Comparison of ENCODE assay signal across 1 cellular context in the genomic region with DNA sequence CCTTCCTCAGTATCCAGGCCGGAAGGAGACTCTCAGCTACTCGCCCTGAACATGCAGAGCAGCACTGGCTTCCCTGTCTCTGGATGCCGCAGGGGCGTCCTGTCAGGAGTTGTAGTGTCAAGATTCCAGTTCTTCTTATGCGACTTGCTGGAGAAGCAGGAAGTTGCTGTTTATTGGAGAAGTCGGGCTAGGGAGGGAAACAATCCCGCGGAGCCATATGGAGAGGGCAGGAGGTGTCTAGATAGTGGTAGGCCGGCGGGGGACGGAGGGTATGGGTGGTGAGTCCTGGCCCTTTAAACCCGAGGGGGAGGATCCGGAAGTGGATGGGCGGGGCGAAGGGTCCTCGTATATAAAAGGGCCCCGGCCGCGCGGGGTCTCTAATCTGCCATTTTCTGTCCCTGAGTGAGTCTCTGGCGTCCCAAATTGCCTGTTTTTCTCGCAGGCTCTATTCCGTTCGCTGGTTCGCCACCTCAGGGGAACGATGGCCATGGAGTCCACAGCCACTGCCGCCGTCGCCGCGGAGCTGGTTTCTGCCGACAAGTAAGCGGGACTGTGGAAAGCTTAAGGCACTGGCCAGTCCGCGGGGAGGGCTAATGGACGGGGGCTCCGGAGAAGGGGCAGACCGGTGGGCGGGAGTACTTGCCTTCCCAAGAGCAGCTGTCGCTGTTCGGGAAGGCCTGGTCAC.
A peak's percentile ranks its signal among the peaks of the same experiment; 100 is the strongest.
TF ChIP-seq lines count a peak whose summit lies in the region.

A gene with protein sequence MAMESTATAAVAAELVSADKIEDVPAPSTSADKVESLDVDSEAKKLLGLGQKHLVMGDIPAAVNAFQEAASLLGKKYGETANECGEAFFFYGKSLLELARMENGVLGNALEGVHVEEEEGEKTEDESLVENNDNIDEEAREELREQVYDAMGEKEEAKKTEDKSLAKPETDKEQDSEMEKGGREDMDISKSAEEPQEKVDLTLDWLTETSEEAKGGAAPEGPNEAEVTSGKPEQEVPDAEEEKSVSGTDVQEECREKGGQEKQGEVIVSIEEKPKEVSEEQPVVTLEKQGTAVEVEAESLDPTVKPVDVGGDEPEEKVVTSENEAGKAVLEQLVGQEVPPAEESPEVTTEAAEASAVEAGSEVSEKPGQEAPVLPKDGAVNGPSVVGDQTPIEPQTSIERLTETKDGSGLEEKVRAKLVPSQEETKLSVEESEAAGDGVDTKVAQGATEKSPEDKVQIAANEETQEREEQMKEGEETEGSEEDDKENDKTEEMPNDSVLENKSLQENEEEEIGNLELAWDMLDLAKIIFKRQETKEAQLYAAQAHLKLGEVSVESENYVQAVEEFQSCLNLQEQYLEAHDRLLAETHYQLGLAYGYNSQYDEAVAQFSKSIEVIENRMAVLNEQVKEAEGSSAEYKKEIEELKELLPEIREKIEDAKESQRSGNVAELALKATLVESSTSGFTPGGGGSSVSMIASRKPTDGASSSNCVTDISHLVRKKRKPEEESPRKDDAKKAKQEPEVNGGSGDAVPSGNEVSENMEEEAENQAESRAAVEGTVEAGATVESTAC (plus strand): TSS at position 376 of the 685 bp plus-strand sequence. CDS start 106 bp downstream, at position 482.

TF ChIP-seq in GM12878, 131 proteins besides CTCF, POLR2A, EP300 and RAD21 (continued from another document):
- peak; percentile 80 for TF ChIP-seq SIN3A (IDR thresholded peaks at IDR 0.05; ENCODE audit: low read depth, low read length)
- peak; percentile 39; the same call in 1 of the 2 replicates for TF ChIP-seq MXI1 (IDR thresholded peaks at IDR 0.05; ENCODE audit: low read depth, low read length)
- TF ChIP-seq, protein P1, sequence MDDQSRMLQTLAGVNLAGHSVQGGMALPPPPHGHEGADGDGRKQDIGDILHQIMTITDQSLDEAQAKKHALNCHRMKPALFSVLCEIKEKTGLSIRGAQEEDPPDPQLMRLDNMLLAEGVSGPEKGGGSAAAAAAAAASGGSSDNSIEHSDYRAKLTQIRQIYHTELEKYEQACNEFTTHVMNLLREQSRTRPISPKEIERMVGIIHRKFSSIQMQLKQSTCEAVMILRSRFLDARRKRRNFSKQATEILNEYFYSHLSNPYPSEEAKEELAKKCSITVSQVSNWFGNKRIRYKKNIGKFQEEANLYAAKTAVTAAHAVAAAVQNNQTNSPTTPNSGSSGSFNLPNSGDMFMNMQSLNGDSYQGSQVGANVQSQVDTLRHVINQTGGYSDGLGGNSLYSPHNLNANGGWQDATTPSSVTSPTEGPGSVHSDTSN (IDR thresholded peaks at IDR 0.05; ENCODE audit: insufficient replicate concordance, low read depth, low read length) = no peak
- peak; percentile 62 for TF ChIP-seq LARP7 (IDR thresholded peaks at IDR 0.05)
- TF ChIP-seq RELA (IDR thresholded peaks at IDR 0.05; ENCODE audit: borderline replicate concordance, partially characterized antibody) = peak; percentile 15
- TF ChIP-seq HCFC1 (IDR thresholded peaks at IDR 0.05; ENCODE audit: low read length) = no peak
- TF ChIP-seq TARDBP (IDR thresholded peaks at IDR 0.05; ENCODE audit: borderline replicate concordance) = no peak
- TF ChIP-seq, protein P2, sequence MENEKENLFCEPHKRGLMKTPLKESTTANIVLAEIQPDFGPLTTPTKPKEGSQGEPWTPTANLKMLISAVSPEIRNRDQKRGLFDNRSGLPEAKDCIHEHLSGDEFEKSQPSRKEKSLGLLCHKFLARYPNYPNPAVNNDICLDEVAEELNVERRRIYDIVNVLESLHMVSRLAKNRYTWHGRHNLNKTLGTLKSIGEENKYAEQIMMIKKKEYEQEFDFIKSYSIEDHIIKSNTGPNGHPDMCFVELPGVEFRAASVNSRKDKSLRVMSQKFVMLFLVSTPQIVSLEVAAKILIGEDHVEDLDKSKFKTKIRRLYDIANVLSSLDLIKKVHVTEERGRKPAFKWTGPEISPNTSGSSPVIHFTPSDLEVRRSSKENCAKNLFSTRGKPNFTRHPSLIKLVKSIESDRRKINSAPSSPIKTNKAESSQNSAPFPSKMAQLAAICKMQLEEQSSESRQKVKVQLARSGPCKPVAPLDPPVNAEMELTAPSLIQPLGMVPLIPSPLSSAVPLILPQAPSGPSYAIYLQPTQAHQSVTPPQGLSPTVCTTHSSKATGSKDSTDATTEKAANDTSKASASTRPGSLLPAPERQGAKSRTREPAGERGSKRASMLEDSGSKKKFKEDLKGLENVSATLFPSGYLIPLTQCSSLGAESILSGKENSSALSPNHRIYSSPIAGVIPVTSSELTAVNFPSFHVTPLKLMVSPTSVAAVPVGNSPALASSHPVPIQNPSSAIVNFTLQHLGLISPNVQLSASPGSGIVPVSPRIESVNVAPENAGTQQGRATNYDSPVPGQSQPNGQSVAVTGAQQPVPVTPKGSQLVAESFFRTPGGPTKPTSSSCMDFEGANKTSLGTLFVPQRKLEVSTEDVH (IDR thresholded peaks at IDR 0.05; ENCODE audit: low read depth, partially characterized antibody) = no peak
- TF ChIP-seq STAT1 (conservative IDR thresholded peaks at IDR 0.05) = peak; percentile 38
- no peak for TF ChIP-seq NRF1 (conservative IDR thresholded peaks at IDR 0.05; ENCODE audit: low read depth, low read length)
- TF ChIP-seq MTA2 (IDR thresholded peaks at IDR 0.05; ENCODE audit: low read depth) = 0 out of 2 replicates have a peak, but pooled peaks have one; percentile 12
- TF ChIP-seq CBX5 (IDR thresholded peaks at IDR 0.05; ENCODE audit: low read depth) = no peak
- TF ChIP-seq KLF5 (IDR thresholded peaks at IDR 0.05; ENCODE audit: partially characterized antibody) = no peak
- TF ChIP-seq, protein P3, sequence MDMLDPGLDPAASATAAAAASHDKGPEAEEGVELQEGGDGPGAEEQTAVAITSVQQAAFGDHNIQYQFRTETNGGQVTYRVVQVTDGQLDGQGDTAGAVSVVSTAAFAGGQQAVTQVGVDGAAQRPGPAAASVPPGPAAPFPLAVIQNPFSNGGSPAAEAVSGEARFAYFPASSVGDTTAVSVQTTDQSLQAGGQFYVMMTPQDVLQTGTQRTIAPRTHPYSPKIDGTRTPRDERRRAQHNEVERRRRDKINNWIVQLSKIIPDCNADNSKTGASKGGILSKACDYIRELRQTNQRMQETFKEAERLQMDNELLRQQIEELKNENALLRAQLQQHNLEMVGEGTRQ (IDR thresholded peaks at IDR 0.05; ENCODE audit: borderline replicate concordance, low read depth, low read length) = no peak
- TF ChIP-seq, protein P4, sequence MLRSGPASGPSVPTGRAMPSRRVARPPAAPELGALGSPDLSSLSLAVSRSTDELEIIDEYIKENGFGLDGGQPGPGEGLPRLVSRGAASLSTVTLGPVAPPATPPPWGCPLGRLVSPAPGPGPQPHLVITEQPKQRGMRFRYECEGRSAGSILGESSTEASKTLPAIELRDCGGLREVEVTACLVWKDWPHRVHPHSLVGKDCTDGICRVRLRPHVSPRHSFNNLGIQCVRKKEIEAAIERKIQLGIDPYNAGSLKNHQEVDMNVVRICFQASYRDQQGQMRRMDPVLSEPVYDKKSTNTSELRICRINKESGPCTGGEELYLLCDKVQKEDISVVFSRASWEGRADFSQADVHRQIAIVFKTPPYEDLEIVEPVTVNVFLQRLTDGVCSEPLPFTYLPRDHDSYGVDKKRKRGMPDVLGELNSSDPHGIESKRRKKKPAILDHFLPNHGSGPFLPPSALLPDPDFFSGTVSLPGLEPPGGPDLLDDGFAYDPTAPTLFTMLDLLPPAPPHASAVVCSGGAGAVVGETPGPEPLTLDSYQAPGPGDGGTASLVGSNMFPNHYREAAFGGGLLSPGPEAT (IDR thresholded peaks at IDR 0.05; ENCODE audit: low read depth) = peak; percentile 89
- TF ChIP-seq NR2F1 (conservative IDR thresholded peaks at IDR 0.05) = 0 out of 2 replicates have a peak, but pooled peaks have one; percentile 36
- TF ChIP-seq RFX5 (IDR thresholded peaks at IDR 0.05; ENCODE audit: low read depth, low read length) = no peak
- TF ChIP-seq RCOR1 (conservative IDR thresholded peaks at IDR 0.05; ENCODE audit: low read depth, low read length) = 0 out of 2 replicates have a peak, but pooled peaks have one; percentile 16
- TF ChIP-seq, protein P5, sequence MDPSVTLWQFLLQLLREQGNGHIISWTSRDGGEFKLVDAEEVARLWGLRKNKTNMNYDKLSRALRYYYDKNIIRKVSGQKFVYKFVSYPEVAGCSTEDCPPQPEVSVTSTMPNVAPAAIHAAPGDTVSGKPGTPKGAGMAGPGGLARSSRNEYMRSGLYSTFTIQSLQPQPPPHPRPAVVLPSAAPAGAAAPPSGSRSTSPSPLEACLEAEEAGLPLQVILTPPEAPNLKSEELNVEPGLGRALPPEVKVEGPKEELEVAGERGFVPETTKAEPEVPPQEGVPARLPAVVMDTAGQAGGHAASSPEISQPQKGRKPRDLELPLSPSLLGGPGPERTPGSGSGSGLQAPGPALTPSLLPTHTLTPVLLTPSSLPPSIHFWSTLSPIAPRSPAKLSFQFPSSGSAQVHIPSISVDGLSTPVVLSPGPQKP (IDR thresholded peaks at IDR 0.05; ENCODE audit: low read depth, low read length) = peak; percentile 66
- TF ChIP-seq, protein P6, sequence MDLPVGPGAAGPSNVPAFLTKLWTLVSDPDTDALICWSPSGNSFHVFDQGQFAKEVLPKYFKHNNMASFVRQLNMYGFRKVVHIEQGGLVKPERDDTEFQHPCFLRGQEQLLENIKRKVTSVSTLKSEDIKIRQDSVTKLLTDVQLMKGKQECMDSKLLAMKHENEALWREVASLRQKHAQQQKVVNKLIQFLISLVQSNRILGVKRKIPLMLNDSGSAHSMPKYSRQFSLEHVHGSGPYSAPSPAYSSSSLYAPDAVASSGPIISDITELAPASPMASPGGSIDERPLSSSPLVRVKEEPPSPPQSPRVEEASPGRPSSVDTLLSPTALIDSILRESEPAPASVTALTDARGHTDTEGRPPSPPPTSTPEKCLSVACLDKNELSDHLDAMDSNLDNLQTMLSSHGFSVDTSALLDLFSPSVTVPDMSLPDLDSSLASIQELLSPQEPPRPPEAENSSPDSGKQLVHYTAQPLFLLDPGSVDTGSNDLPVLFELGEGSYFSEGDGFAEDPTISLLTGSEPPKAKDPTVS (IDR thresholded peaks at IDR 0.05; ENCODE audit: low read depth, low read length) = no peak
- TF ChIP-seq, protein P7, sequence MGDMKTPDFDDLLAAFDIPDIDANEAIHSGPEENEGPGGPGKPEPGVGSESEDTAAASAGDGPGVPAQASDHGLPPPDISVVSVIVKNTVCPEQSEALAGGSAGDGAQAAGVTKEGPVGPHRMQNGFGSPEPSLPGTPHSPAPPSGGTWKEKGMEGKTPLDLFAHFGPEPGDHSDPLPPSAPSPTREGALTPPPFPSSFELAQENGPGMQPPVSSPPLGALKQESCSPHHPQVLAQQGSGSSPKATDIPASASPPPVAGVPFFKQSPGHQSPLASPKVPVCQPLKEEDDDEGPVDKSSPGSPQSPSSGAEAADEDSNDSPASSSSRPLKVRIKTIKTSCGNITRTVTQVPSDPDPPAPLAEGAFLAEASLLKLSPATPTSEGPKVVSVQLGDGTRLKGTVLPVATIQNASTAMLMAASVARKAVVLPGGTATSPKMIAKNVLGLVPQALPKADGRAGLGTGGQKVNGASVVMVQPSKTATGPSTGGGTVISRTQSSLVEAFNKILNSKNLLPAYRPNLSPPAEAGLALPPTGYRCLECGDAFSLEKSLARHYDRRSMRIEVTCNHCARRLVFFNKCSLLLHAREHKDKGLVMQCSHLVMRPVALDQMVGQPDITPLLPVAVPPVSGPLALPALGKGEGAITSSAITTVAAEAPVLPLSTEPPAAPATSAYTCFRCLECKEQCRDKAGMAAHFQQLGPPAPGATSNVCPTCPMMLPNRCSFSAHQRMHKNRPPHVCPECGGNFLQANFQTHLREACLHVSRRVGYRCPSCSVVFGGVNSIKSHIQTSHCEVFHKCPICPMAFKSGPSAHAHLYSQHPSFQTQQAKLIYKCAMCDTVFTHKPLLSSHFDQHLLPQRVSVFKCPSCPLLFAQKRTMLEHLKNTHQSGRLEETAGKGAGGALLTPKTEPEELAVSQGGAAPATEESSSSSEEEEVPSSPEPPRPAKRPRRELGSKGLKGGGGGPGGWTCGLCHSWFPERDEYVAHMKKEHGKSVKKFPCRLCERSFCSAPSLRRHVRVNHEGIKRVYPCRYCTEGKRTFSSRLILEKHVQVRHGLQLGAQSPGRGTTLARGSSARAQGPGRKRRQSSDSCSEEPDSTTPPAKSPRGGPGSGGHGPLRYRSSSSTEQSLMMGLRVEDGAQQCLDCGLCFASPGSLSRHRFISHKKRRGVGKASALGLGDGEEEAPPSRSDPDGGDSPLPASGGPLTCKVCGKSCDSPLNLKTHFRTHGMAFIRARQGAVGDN (IDR thresholded peaks at IDR 0.05) = peak; percentile 78
- 0 out of 4 replicates have a peak, but pooled peaks of 1 of the 2 experiments have one; percentile 8 for TF ChIP-seq SRF (IDR thresholded peaks at IDR 0.05; ENCODE audit: low read depth in 2 of 2, low read length in 2 of 2)
- no peak for TF ChIP-seq FOS (IDR thresholded peaks at IDR 0.05; ENCODE audit: borderline replicate concordance, extremely low read depth, insufficient read length)
- no peak for TF ChIP-seq TCF7 (IDR thresholded peaks at IDR 0.05; ENCODE audit: borderline replicate concordance)
- TF ChIP-seq, protein P8, sequence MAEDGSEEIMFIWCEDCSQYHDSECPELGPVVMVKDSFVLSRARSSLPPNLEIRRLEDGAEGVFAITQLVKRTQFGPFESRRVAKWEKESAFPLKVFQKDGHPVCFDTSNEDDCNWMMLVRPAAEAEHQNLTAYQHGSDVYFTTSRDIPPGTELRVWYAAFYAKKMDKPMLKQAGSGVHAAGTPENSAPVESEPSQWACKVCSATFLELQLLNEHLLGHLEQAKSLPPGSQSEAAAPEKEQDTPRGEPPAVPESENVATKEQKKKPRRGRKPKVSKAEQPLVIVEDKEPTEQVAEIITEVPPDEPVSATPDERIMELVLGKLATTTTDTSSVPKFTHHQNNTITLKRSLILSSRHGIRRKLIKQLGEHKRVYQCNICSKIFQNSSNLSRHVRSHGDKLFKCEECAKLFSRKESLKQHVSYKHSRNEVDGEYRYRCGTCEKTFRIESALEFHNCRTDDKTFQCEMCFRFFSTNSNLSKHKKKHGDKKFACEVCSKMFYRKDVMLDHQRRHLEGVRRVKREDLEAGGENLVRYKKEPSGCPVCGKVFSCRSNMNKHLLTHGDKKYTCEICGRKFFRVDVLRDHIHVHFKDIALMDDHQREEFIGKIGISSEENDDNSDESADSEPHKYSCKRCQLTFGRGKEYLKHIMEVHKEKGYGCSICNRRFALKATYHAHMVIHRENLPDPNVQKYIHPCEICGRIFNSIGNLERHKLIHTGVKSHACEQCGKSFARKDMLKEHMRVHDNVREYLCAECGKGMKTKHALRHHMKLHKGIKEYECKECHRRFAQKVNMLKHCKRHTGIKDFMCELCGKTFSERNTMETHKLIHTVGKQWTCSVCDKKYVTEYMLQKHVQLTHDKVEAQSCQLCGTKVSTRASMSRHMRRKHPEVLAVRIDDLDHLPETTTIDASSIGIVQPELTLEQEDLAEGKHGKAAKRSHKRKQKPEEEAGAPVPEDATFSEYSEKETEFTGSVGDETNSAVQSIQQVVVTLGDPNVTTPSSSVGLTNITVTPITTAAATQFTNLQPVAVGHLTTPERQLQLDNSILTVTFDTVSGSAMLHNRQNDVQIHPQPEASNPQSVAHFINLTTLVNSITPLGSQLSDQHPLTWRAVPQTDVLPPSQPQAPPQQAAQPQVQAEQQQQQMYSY (CRISPR knock-in tag; IDR thresholded peaks at IDR 0.05) = no peak
